In genomic region chr15:29568840-29569532, GRCh38 we compare ENCODE assay signal across 8 cellular contexts.
A peak's percentile ranks its signal among the peaks of the same experiment; 100 is the strongest.
DNase-seq lines count a peak whose midpoint lies in the region; ATAC-seq and TF ChIP-seq lines count a peak whose summit lies in the region.

No MANE protein-coding gene starts in this region.

- H3K4me1 ChIP-seq in iPS-20b (ENCODE audit: insufficient read depth, low read length) = peaks cover 22% of the 10 kb centered on the region

- H3K27me3 ChIP-seq in H7 (ENCODE audit: control insufficient read depth, insufficient read depth, low read length) (peaks cover 27% of the 10 kb centered on the region), iPS-20b (ENCODE audit: insufficient read depth, low read length) (peaks cover 51% of the 10 kb centered on the region)

- H3K27ac ChIP-seq in RWPE1 = no peak overlapping the region
- no peak overlapping the region for H3K27ac ChIP-seq in iPS-20b (ENCODE audit: low read length)

- CTCF ChIA-PET in RWPE1 (lab: Yijun Ruan, JAX) = interaction anchor here (0.5 to 1.5 kb wide), 8 partner anchors 46 to 429 kb away, joined by 3 to 9 read pairs (median 4); no protein-coding TSS in a partner anchor

- DNase-seq in A172 (ENCODE audit: low spot score) (peak; percentile 69), H7 (peak; percentile 80), RWPE1 (ENCODE audit: low spot score) (peak; percentile 71), NOMO-1 treated with DMSO at 0.1 percent for 48 hours (lab: John Stamatoyannopoulos, UW; ENCODE audit: unreplicated experiment) (no peak), HK-2 (ENCODE audit: unreplicated experiment) (no peak)

- no peak for ATAC-seq in GM19351 (IDR thresholded peaks at IDR 0.05; ENCODE audit: unreplicated experiment)
- no peak for ATAC-seq in HG03045 (IDR thresholded peaks at IDR 0.05; ENCODE audit: unreplicated experiment)

- peak; percentile 28; the same call in 1 of the 2 replicates for TF ChIP-seq CTCF in RWPE1 (conservative IDR thresholded peaks at IDR 0.05; ENCODE audit: low read depth)

- POLR2A ChIA-PET in RWPE1 (lab: Yijun Ruan, JAX; ENCODE audit: low non-redundant PET) = no interaction called here

- peak overlapping the region; percentile 27; the same call in 1 of the 2 replicates for H3K9ac ChIP-seq in iPS-20b (ENCODE audit: low read depth, low read length)

- H3K36me3 ChIP-seq in H7 (replicated peaks; ENCODE audit: control insufficient read depth, insufficient read depth, low read length) (no peaks in the 10 kb centered on the region), iPS-20b (ENCODE audit: insufficient read depth, low read depth, low read length) (no peaks in the 10 kb centered on the region)

- H3K4me3 ChIP-seq in H7 (ENCODE audit: insufficient read depth, low read depth, low read length) (0 out of 2 replicates have a peak overlapping the region, but pooled peaks have one; percentile 3), iPS-20b (ENCODE audit: low read length) (peak overlapping the region; percentile 65)

- H3K9me3 ChIP-seq in iPS-20b (ENCODE audit: insufficient read depth, low read depth, low read length) = no peaks in the 10 kb centered on the region

Comparison
In these comparisons a context has a peak if more than half of its experiments do, and no peak if none do; other contexts are left out.
1. DNase-seq: peak in A172 (single experiment), H7 (single experiment) and RWPE1 (single experiment); none in NOMO-1 treated with DMSO at 0.1 percent for 48 hours (single experiment) and HK-2 (single experiment).